Comparison of ENCODE assay signal across 8 cellular contexts in genomic region chr17:7561589-7562207, GRCh38. TPM values are rescaled to one million over a fixed set of nuclear protein-coding genes. Genes with fewer than 3 reads are reported as not detected.
DNase-seq lines count a peak whose midpoint lies in the region; ATAC-seq and TF ChIP-seq lines count a peak whose summit lies in the region.

TSS of gene SENP3 (plus strand) at chr17:7561919. CDS start at chr17:7563077, 1,158 bp downstream.

- H3K27me3 Mint-ChIP-seq in activated CD4-positive, alpha-beta T cell treated with anti-CD3 and anti-CD28 coated beads for 36 hours, result no peaks in the 10 kb centered on the region

- peak within 1 kb of the TSS; percentile 90 for H3K27ac Mint-ChIP-seq in activated CD4-positive, alpha-beta T cell treated with anti-CD3 and anti-CD28 coated beads for 36 hours

- intact Hi-C loops in activated CD4-positive, alpha-beta T cell treated with anti-CD3 and anti-CD28 coated beads for 36 hours (cut with DNase I, micrococcal nuclease), result loop anchor here (1.0 to 2.0 kb wide), 19 partner anchors 11 to 309 kb away; partner anchors contain the start of genes EIF5A (in 1 of the 2), ELP5 (in 1 of the 2), MPDU1 (in 1 of the 2) and NEURL4 (in 1 of the 2)

- ATAC-seq in GM18511 (IDR thresholded peaks at IDR 0.05; ENCODE audit: unreplicated experiment), result peak; percentile 65
- ATAC-seq in HG03039 (IDR thresholded peaks at IDR 0.05; ENCODE audit: unreplicated experiment), result peak; percentile 61
- ATAC-seq in activated CD4-positive, alpha-beta T cell treated with anti-CD3 and anti-CD28 coated beads for 36 hours, result peak; percentile 86

- peak within 1 kb of the TSS; percentile 93 for H3K27ac ChIP-seq in 22Rv1

- POLR2A ChIA-PET in activated CD4-positive, alpha-beta T cell treated with anti-CD3 and anti-CD28 coated beads for 36 hours (lab: Charles Lee), result interaction anchor here (1.3 kb wide), 1 partner anchor 22 kb away, joined by 5 read pairs; the partner anchor contains the start of gene MPDU1

- peak; percentile 88 for DNase-seq in NCI-H345 (lab: John Stamatoyannopoulos, UW)
- peak; percentile 95 for DNase-seq in activated CD4-positive, alpha-beta T cell treated with anti-CD3 and anti-CD28 coated beads for 36 hours
- peak; percentile 91 for DNase-seq in choroid plexus epithelial cell (ENCODE audit: low read depth)
- DNase-seq in kidney glomerular epithelial cell (lab: John Stamatoyannopoulos, UW), result peak; percentile 46
- DNase-seq in stimulated activated CD4-positive, alpha-beta T cell treated with anti-CD3 and anti-CD28 coated beads, Interleukin-15, amount 100 ng/mL, for 24 hours, result peak; percentile 93

- H3K4me3 Mint-ChIP-seq in activated CD4-positive, alpha-beta T cell treated with anti-CD3 and anti-CD28 coated beads for 36 hours, result peak within 1 kb of the TSS; percentile 79

- H3K36me3 Mint-ChIP-seq in activated CD4-positive, alpha-beta T cell treated with anti-CD3 and anti-CD28 coated beads for 36 hours (ENCODE audit: low read depth), result peaks cover 26% of the 10 kb centered on the region

- CTCF ChIA-PET in activated CD4-positive, alpha-beta T cell treated with anti-CD3 and anti-CD28 coated beads for 36 hours (lab: Charles Lee), result interaction anchor here (0.6 to 3.1 kb wide), 25 partner anchors 9 to 207 kb away, joined by 3 to 70 read pairs (median 7); partner anchors contain the start of genes CD68, MPDU1, TMEM95 and TP53

- no peaks in the 10 kb centered on the region for H3K9me3 Mint-ChIP-seq in activated CD4-positive, alpha-beta T cell treated with anti-CD3 and anti-CD28 coated beads for 36 hours (ENCODE audit: low read depth)

- TF ChIP-seq CTCF in 22Rv1 (IDR thresholded peaks at IDR 0.05), result no peak
- TF ChIP-seq CTCF in choroid plexus epithelial cell (conservative IDR thresholded peaks at IDR 0.05; ENCODE audit: low read depth, low read length), result no peak

- H3K4me1 Mint-ChIP-seq in activated CD4-positive, alpha-beta T cell treated with anti-CD3 and anti-CD28 coated beads for 36 hours, result peaks cover 46% of the 10 kb centered on the region

- peak within 1 kb of the TSS; percentile 84 for H3K4me3 ChIP-seq in choroid plexus epithelial cell (ENCODE audit: low read depth, low read length)

RNA-seq across cellular contexts. Expression of gene SENP3, which starts in this region (rescaled TPM):
- 10 to 100 TPM; 59.0 to 78.9 TPM for total RNA-seq in activated CD4-positive, alpha-beta T cell treated with anti-CD3 and anti-CD28 coated beads for 36 hours

Comparison
In these comparisons a context has a peak if more than half of its experiments do, and no peak if none do; other contexts are left out.
1. Peak in every context shown above with its lines: DNase-seq, ATAC-seq, H3K4me3 ChIP-seq and H3K27ac ChIP-seq.